In the genomic region with DNA sequence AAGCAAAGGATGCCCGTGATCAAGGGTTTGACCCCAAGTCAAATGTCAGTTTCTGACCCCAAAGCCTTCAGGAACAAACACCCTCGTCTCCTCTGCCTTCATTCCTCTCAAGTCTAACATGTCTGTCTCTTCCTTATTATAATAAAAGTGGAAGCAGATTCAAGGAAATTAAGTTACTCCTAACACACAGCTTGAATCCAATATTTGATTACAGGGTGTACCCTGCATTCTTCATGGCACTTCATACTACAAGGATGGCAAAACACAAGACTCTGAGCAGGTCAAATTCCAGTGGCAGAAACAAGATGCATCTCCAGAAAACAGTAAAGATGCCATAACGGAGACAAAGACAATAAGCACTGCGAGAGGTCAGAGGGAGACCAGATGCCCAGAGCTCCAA, we compare ENCODE assay signal across 18 cellular contexts.
DNase-seq lines count a peak whose midpoint lies in the region; ATAC-seq and TF ChIP-seq lines count a peak whose summit lies in the region.
"Had no signal": no experiment of that assay in that cellular context is flagged by ENCODE, and none has a peak within 500 bp of the region (broad histone marks: within the 10 kb centered on the region; RNA-seq: fewer than 3 reads in every experiment).

No MANE protein-coding gene starts in this region.

- TF ChIP-seq CTCF in esophagus muscularis mucosa (IDR thresholded peaks at IDR 0.05) (no peak), mucosa of descending colon (IDR thresholded peaks at IDR 0.05) (no peak), transverse colon (IDR thresholded peaks at IDR 0.05) (no peak)

- TF ChIP-seq POLR2A in esophagus muscularis mucosa (IDR thresholded peaks at IDR 0.05; ENCODE audit: low read depth) (no peak), transverse colon (IDR thresholded peaks at IDR 0.05) (no peak)

- in situ Hi-C loops in transverse colon (cut with MboI; ENCODE audit: low pct_ligation_motif_present in 1 of 4, low pct_unique_long_range_greater_than_20kb in 1 of 4, low sequenced_read_pairs in 3 of 4): no loop called here

- H3K27me3 ChIP-seq in esophagus muscularis mucosa (no peaks in the 10 kb centered on the region), transverse colon (no peaks in the 10 kb centered on the region)
- H3K27me3 ChIP-seq: BLaER1 treated with 17β-estradiol and CSF1 and Interleukin-3, amounts not matched to agents 10 nM and 100 nM had no signal

- no peak overlapping the region for H3K4me3 ChIP-seq in esophagus muscularis mucosa
- no peak overlapping the region for H3K4me3 ChIP-seq in mucosa of descending colon
- H3K4me3 ChIP-seq in transverse colon: no peak overlapping the region
- H3K4me3 ChIP-seq: A549; BLaER1 treated with 17β-estradiol and CSF1 and Interleukin-3, amounts not matched to agents 10 nM and 100 nM had no signal

- H3K4me1 ChIP-seq in esophagus muscularis mucosa (no peaks in the 10 kb centered on the region), mucosa of descending colon (ENCODE audit: low read depth) (peaks cover 14% of the 10 kb centered on the region), transverse colon (peaks cover 0 to 5% (median 0%) of the 10 kb centered on the region in 4 donors)
- H3K4me1 ChIP-seq: BLaER1 treated with 17β-estradiol and CSF1 and Interleukin-3, amounts not matched to agents 10 nM and 100 nM had no signal

- H3K9me3 ChIP-seq in esophagus muscularis mucosa (no peaks in the 10 kb centered on the region), mucosa of descending colon (peaks cover under 1% of the 10 kb centered on the region), transverse colon (no peaks in the 10 kb centered on the region)
- H3K9me3 ChIP-seq: Caco-2 had no signal

- DNase-seq in esophagus muscularis mucosa (ENCODE audit: extremely low spot score): peak; percentile 24
- DNase-seq in left colon: no peak
- no peak for DNase-seq in mucosa of descending colon
- no peak for DNase-seq in transverse colon
- DNase-seq in pons (ENCODE audit: low spot score): no peak
- DNase-seq in NCI-H146 treated with DMSO at 0.1 percent for 48 hours (lab: John Stamatoyannopoulos, UW; ENCODE audit: unreplicated experiment): no peak
- DNase-seq: AML-193; Caco-2; Calu3; CD4-positive, alpha-beta T cell; CD8-positive, alpha-beta T cell; DMS79 treated with DMSO at 0.1 percent for 48 hours; GF-D8 had no signal

- intact Hi-C loops in esophagus muscularis mucosa (cut with DNase I) (no loop called here), left colon (cut with DNase I, micrococcal nuclease) (no loop called here), mucosa of descending colon (cut with DNase I, micrococcal nuclease) (no loop called here), transverse colon (cut with DNase I; ENCODE audit: low total_unique reads) (no loop called here)

- no peaks in the 10 kb centered on the region for H3K36me3 ChIP-seq in esophagus muscularis mucosa
- no peaks in the 10 kb centered on the region for H3K36me3 ChIP-seq in mucosa of descending colon (ENCODE audit: low read depth)
- H3K36me3 ChIP-seq in transverse colon: no peaks in the 10 kb centered on the region
- H3K36me3 ChIP-seq: BLaER1 treated with 17β-estradiol and CSF1 and Interleukin-3, amounts not matched to agents 10 nM and 100 nM had no signal

- H3K27ac ChIP-seq in esophagus muscularis mucosa (replicated peaks in 1 of 4): no peak overlapping the region
- H3K27ac ChIP-seq in transverse colon: peak overlapping the region in 3 of 4 donors; percentile 5 to 51 (median 33)
- H3K27ac ChIP-seq: 22Rv1; A549; BLaER1 treated with 17β-estradiol and CSF1 and Interleukin-3, amounts not matched to agents 10 nM and 100 nM; C4-2B had no signal

- WGBS in esophagus muscularis mucosa: 85% methylated on average over 4 of the region's 4 CpGs
- 58 to 64% methylated on average over 2 to 4 of the region's 4 CpGs for WGBS in transverse colon (ENCODE audit: low coverage in 1 of 2), 2 donors

- ATAC-seq in left colon (peak; percentile 72), mucosa of descending colon (peak; percentile 63), GM18868 (IDR thresholded peaks at IDR 0.05; ENCODE audit: unreplicated experiment) (no peak)
- ATAC-seq: A549; CD8-positive, alpha-beta T cell had no signal

- TF ChIP-seq EP300 in esophagus muscularis mucosa (IDR thresholded peaks at IDR 0.05): no peak
- no peak for TF ChIP-seq EP300 in transverse colon (IDR thresholded peaks at IDR 0.05; ENCODE audit: low read depth)

Comparison
In these comparisons a context has a peak if more than half of its experiments do, and no peak if none do; other contexts are left out.
1. H3K27ac ChIP-seq: peak in transverse colon (3 of 4); none in esophagus muscularis mucosa (0 of 4).